Comparison of ENCODE assay signal across 20 cellular contexts in genomic region chr5:1770443-1770802, GRCh38.
"Had no signal": no experiment of that assay in that cellular context is flagged by ENCODE, and none has a peak within 500 bp of the region (broad histone marks: within the 10 kb centered on the region; RNA-seq: fewer than 3 reads in every experiment).

No MANE protein-coding gene starts in this region.

- H3K36me3 Mint-ChIP-seq: naive thymus-derived CD4-positive, alpha-beta T cell; stimulated activated effector memory CD8-positive, alpha-beta T cell treated with anti-CD3 and anti-CD28 coated beads, Interleukin-12 subunit alpha, Interleukin-12 subunit beta, amount 100 ng/mL, for 72 hours; type B pancreatic cell had no signal

- H3K27ac Mint-ChIP-seq: naive thymus-derived CD4-positive, alpha-beta T cell; stimulated activated effector memory CD8-positive, alpha-beta T cell treated with anti-CD3 and anti-CD28 coated beads, Interleukin-12 subunit alpha, Interleukin-12 subunit beta, amount 100 ng/mL, for 72 hours; type B pancreatic cell had no signal

- H3K4me3 Mint-ChIP-seq: naive thymus-derived CD4-positive, alpha-beta T cell; neural crest cell; stimulated activated effector memory CD8-positive, alpha-beta T cell treated with anti-CD3 and anti-CD28 coated beads, Interleukin-12 subunit alpha, Interleukin-12 subunit beta, amount 100 ng/mL, for 72 hours; type B pancreatic cell had no signal

- H3K79me2 ChIP-seq: hepatocyte had no signal

- ATAC-seq: foreskin keratinocyte; left colon; naive thymus-derived CD4-positive, alpha-beta T cell; right cardiac atrium; stimulated activated effector memory CD8-positive, alpha-beta T cell treated with anti-CD3 and anti-CD28 coated beads, Interleukin-12 subunit alpha, Interleukin-12 subunit beta, amount 100 ng/mL, for 72 hours; stimulated activated naive CD8-positive, alpha-beta T cell treated with anti-CD3 and anti-CD28 coated beads, Interleukin-15, Interleukin-2, amounts not matched to agents 100 U/mL and 50 U/mL, for 24 hours had no signal

- H3K9me3 Mint-ChIP-seq: naive thymus-derived CD4-positive, alpha-beta T cell; neural crest cell; stimulated activated effector memory CD8-positive, alpha-beta T cell treated with anti-CD3 and anti-CD28 coated beads, Interleukin-12 subunit alpha, Interleukin-12 subunit beta, amount 100 ng/mL, for 72 hours; type B pancreatic cell had no signal

- H3K27me3 ChIP-seq: colonic mucosa, hepatocyte, suprapubic skin, thyroid gland had no signal

- H3K4me3 ChIP-seq: colonic mucosa, hepatocyte, smooth muscle cell, suprapubic skin, thyroid gland had no signal

- H3K9me3 ChIP-seq: colonic mucosa, suprapubic skin, thyroid gland had no signal

- H2AFZ ChIP-seq: hepatocyte had no signal

- H3K27ac ChIP-seq: colonic mucosa, foreskin keratinocyte, hepatocyte, suprapubic skin, thyroid gland had no signal

- DNase-seq: cerebellar nuclear complex; colonic mucosa; dermis blood vessel endothelial cell; foreskin keratinocyte; head of caudate nucleus; left colon; mammary epithelial cell; naive thymus-derived CD4-positive, alpha-beta T cell; occipital lobe; stimulated activated CD4-positive, alpha-beta T cell treated with anti-CD3 and anti-CD28 coated beads, Interleukin-4, amount 100 ng/mL, for 1 hour; stimulated activated CD8-positive, alpha-beta memory T cell treated with anti-CD3 and anti-CD28 coated beads, Interleukin-4, amount 100 ng/mL, for 48 hours; stimulated activated naive CD8-positive, alpha-beta T cell treated with anti-CD3 and anti-CD28 coated beads, Interleukin-15, Interleukin-2, amounts not matched to agents 100 U/mL and 50 U/mL, for 24 hours; thyroid gland had no signal

- H3K36me3 ChIP-seq: colonic mucosa, suprapubic skin, thyroid gland had no signal

- H3K4me2 ChIP-seq: hepatocyte, smooth muscle cell had no signal

- H3K4me1 Mint-ChIP-seq: stimulated activated effector memory CD8-positive, alpha-beta T cell treated with anti-CD3 and anti-CD28 coated beads, Interleukin-12 subunit alpha, Interleukin-12 subunit beta, amount 100 ng/mL, for 72 hours had no signal

- H3K4me1 ChIP-seq: colonic mucosa, foreskin keratinocyte, suprapubic skin, thyroid gland had no signal
